18 cellular contexts compared by ENCODE assay signal in genomic region chr3:138867996-138868395, GRCh38. TPM values are rescaled to one million over a fixed set of nuclear protein-coding genes. Genes with fewer than 3 reads are reported as not detected.
A peak's percentile ranks its signal among the peaks of the same experiment; 100 is the strongest.
DNase-seq lines count a peak whose midpoint lies in the region; ATAC-seq and TF ChIP-seq lines count a peak whose summit lies in the region.
"Had no signal": no experiment of that assay in that cellular context is flagged by ENCODE, and none has a peak within 500 bp of the region (broad histone marks: within the 10 kb centered on the region; RNA-seq: fewer than 3 reads in every experiment).

No MANE protein-coding gene starts in this region.

- H3K9me2 ChIP-seq in SK-N-SH, result no peaks in the 10 kb centered on the region

- H3K4me2 ChIP-seq in SK-N-SH, result no peak overlapping the region
- H3K4me2 ChIP-seq: PC-9 had no signal

- H3K27me3 Mint-ChIP-seq in WTC11 (ENCODE audit: low read depth), result no peaks in the 10 kb centered on the region
- H3K27me3 Mint-ChIP-seq: CD4-positive, alpha-beta T cell had no signal

- no peaks in the 10 kb centered on the region for H4K20me1 ChIP-seq in SK-N-SH (ENCODE audit: insufficient read depth)

- TF ChIP-seq CTCF in SK-N-SH (IDR thresholded peaks at IDR 0.05) (no peak), retinal pigment epithelial cell (conservative IDR thresholded peaks at IDR 0.05; ENCODE audit: low read depth, low read length) (no peak), RWPE1 (conservative IDR thresholded peaks at IDR 0.05; ENCODE audit: low read depth) (no peak), WTC11 (IDR thresholded peaks at IDR 0.05) (no peak)

- H3K79me2 ChIP-seq in SK-N-SH (ENCODE audit: insufficient read depth), result no peaks in the 10 kb centered on the region

- H3K4me3 ChIP-seq in SK-N-SH (ENCODE audit: low read depth in 2 of 2, low read length in 1 of 2) (no peak overlapping the region), retinal pigment epithelial cell (ENCODE audit: low read length) (no peak overlapping the region)
- H3K4me3 ChIP-seq: PC-9, SJCRH30 had no signal

- no peak for TF ChIP-seq EP300 in SK-N-SH (IDR thresholded peaks at IDR 0.05; ENCODE audit: borderline replicate concordance in 1 of 2, low read depth in 1 of 2, low read length in 1 of 2)

- no peaks in the 10 kb centered on the region for H3K9me3 ChIP-seq in SK-N-SH
- H3K9me3 ChIP-seq: SJCRH30 had no signal

- H3K27ac Mint-ChIP-seq in WTC11, result no peak overlapping the region
- H3K27ac Mint-ChIP-seq: CD4-positive, alpha-beta T cell had no signal

- 0% methylated on average over 1 of the region's 1 CpG for WGBS in SK-N-SH (ENCODE audit: low lambda C conversion rate)

- no peaks in the 10 kb centered on the region for H3K36me3 Mint-ChIP-seq in WTC11

- POLR2A ChIA-PET in SK-N-SH (lab: Yijun Ruan, JAX), result no interaction called here
- POLR2A ChIA-PET in RWPE1 (lab: Yijun Ruan, JAX; ENCODE audit: low non-redundant PET), result no interaction called here
- POLR2A ChIA-PET in WTC11 (lab: Charles Lee), result no interaction called here

- peaks cover 12% of the 10 kb centered on the region for H3K4me1 Mint-ChIP-seq in WTC11

- no peak overlapping the region for H3K4me3 Mint-ChIP-seq in WTC11
- H3K4me3 Mint-ChIP-seq: CD4-positive, alpha-beta T cell had no signal

- H3K9ac ChIP-seq in SK-N-SH, result no peak overlapping the region

- H3K9me3 Mint-ChIP-seq in WTC11, result no peaks in the 10 kb centered on the region
- H3K9me3 Mint-ChIP-seq: CD4-positive, alpha-beta T cell had no signal

- H3K36me3 ChIP-seq in SK-N-SH (replicated peaks in 1 of 2; ENCODE audit: control insufficient read depth in 1 of 2, insufficient read depth in 2 of 2, low read length in 1 of 2), result no peaks in the 10 kb centered on the region
- H3K36me3 ChIP-seq: SJCRH30 had no signal

- H3K4me1 ChIP-seq in SK-N-SH (ENCODE audit: control insufficient read depth in 1 of 2, insufficient read depth in 2 of 2, low read depth in 1 of 2, low read length in 1 of 2), result peaks cover 0 to 6% of the 10 kb centered on the region in 2 experiments; a peak in 1 of 4 replicates
- H3K4me1 ChIP-seq: SJCRH30 had no signal

- CTCF ChIA-PET in SK-N-SH (lab: Yijun Ruan, JAX), result no interaction called here
- CTCF ChIA-PET in RWPE1 (lab: Yijun Ruan, JAX), result interaction anchor here (0.5 to 1.5 kb wide), 2 partner anchors 26 to 47 kb away, joined by 3 read pairs; no protein-coding TSS in a partner anchor
- CTCF ChIA-PET in WTC11 (lab: Charles Lee), result interaction anchor here (0.6 kb wide), 1 partner anchor 48 kb away, joined by 3 read pairs; no protein-coding TSS in a partner anchor

- no peak overlapping the region for H2AFZ ChIP-seq in SK-N-SH (ENCODE audit: low read depth)
- H2AFZ ChIP-seq: PC-9 had no signal

- DNase-seq in SK-N-SH (no peak), astrocyte of the hippocampus (ENCODE audit: low read depth, low spot score) (peak; percentile 25), glomerular visceral epithelial cell (ENCODE audit: extremely low spot score) (peak; percentile 35), retinal pigment epithelial cell (ENCODE audit: low read depth) (peak; percentile 68), RWPE1 (ENCODE audit: low spot score) (no peak), WTC11 (ENCODE audit: low spot score) (no peak)
- DNase-seq: 8988T; Calu3; CD4-positive, alpha-beta T cell; GOT3; KG1; NCI-H1417 treated with DMSO at 0.1 percent for 48 hours; NCI-H1930; NCI-H526; PC-9; SJCRH30 had no signal

- TF ChIP-seq RAD21 in SK-N-SH (IDR thresholded peaks at IDR 0.05; ENCODE audit: low read length), result no peak

- no peaks in the 10 kb centered on the region for H3F3A ChIP-seq in SK-N-SH (replicated peaks; ENCODE audit: insufficient read depth)

- no peaks in the 10 kb centered on the region for H3K27me3 ChIP-seq in SK-N-SH (ENCODE audit: insufficient read depth)
- H3K27me3 ChIP-seq: SJCRH30 had no signal

- H3K27ac ChIP-seq in SK-N-SH (ENCODE audit: low read depth in 2 of 2, low read length in 1 of 2), result no peak overlapping the region
- H3K27ac ChIP-seq in RWPE1, result no peak overlapping the region
- H3K27ac ChIP-seq: PC-9, SJCRH30 had no signal

- ATAC-seq in SK-N-SH treated with all-trans-retinoic acid at 6 μM for 48 hours (peak; percentile 70), HG03095 (IDR thresholded peaks at IDR 0.05; ENCODE audit: unreplicated experiment) (no peak), WTC11 (no peak)

TF ChIP-seq in SK-N-SH treated with all-trans-retinoic acid at 6 μM for 48 hours, 23 proteins besides CTCF, POLR2A, EP300 and RAD21 (continues in another document):
- TF ChIP-seq ARNTL (CRISPR knock-in tag; IDR thresholded peaks at IDR 0.05; ENCODE audit: borderline replicate concordance, low read depth) (no peak), ESRRG (CRISPR knock-in tag; IDR thresholded peaks at IDR 0.05) (no peak), PATZ1 (CRISPR knock-in tag; IDR thresholded peaks at IDR 0.05; ENCODE audit: borderline replicate concordance) (no peak), ZNF565 (CRISPR knock-in tag; conservative IDR thresholded peaks at IDR 0.05; ENCODE audit: low read depth) (no peak)

TF ChIP-seq in SK-N-SH, 30 proteins besides CTCF, POLR2A, EP300 and RAD21 (continues in another document):
- no peak for TF ChIP-seq RFX5 (IDR thresholded peaks at IDR 0.05; ENCODE audit: low read length)
- no peak for TF ChIP-seq TEAD4 (IDR thresholded peaks at IDR 0.05; ENCODE audit: borderline replicate concordance, insufficient read depth)
- no peak for TF ChIP-seq MEF2A (IDR thresholded peaks at IDR 0.05; ENCODE audit: borderline replicate concordance, low read depth)
- TF ChIP-seq CHD2 (IDR thresholded peaks at IDR 0.05; ENCODE audit: low read length, partially characterized antibody), result no peak
- TF ChIP-seq EZH2phosphoT487 (IDR thresholded peaks at IDR 0.05; ENCODE audit: borderline replicate concordance, low read depth), result no peak
- TF ChIP-seq FOXM1 (IDR thresholded peaks at IDR 0.05; ENCODE audit: low read depth), result no peak
- TF ChIP-seq ZBTB33 (IDR thresholded peaks at IDR 0.05; ENCODE audit: borderline replicate concordance, low read depth), result no peak
- no peak for TF ChIP-seq PBX3 (IDR thresholded peaks at IDR 0.05)

TF ChIP-seq in WTC11, 78 proteins besides CTCF, POLR2A, EP300 and RAD21 (continues in another document):
- TF ChIP-seq ZBTB43 (CRISPR knock-in tag; IDR thresholded peaks at IDR 0.05) (no peak), MLX (CRISPR knock-in tag; IDR thresholded peaks at IDR 0.05) (no peak), TEAD1 (CRISPR knock-in tag; IDR thresholded peaks at IDR 0.05) (no peak), NFE2L1 (CRISPR knock-in tag; IDR thresholded peaks at IDR 0.05) (no peak), ATF3 (CRISPR knock-in tag; conservative IDR thresholded peaks at IDR 0.05) (no peak), EMX1 (CRISPR knock-in tag; IDR thresholded peaks at IDR 0.05) (no peak), ZNF138 (CRISPR knock-in tag; conservative IDR thresholded peaks at IDR 0.05) (no peak), ZNF512 (CRISPR knock-in tag; IDR thresholded peaks at IDR 0.05; ENCODE audit: borderline replicate concordance) (no peak), ZNF671 (CRISPR knock-in tag; IDR thresholded peaks at IDR 0.05) (no peak)

RNA-seq across cellular contexts. Expression of gene PIK3CB, which starts 33.3 kb away (rescaled TPM):
- polyA plus RNA-seq in SK-N-SH (2012; rRNA removed), result 6.8 and 6.9 TPM in 2 replicates
- polyA plus RNA-seq in SK-N-SH (2012; cell fraction: cytosol; rRNA removed), result 9.7 and 10.6 TPM in 2 replicates
- 5.0 and 6.5 TPM in 2 replicates for polyA plus RNA-seq in SK-N-SH (2012; cell fraction: nucleus; rRNA removed)
- total RNA-seq in WTC11 (2021), result 36.0 to 40.0 TPM (median 38.5 TPM) in 3 replicates

Comparison
In these comparisons a context has a peak if more than half of its experiments do, and no peak if none do; other contexts are left out.
1. DNase-seq: peak in astrocyte of the hippocampus (single experiment), glomerular visceral epithelial cell (single experiment) and retinal pigment epithelial cell (single experiment); none in SK-N-SH (single experiment), RWPE1 (single experiment) and WTC11 (single experiment).